In the genomic region with DNA sequence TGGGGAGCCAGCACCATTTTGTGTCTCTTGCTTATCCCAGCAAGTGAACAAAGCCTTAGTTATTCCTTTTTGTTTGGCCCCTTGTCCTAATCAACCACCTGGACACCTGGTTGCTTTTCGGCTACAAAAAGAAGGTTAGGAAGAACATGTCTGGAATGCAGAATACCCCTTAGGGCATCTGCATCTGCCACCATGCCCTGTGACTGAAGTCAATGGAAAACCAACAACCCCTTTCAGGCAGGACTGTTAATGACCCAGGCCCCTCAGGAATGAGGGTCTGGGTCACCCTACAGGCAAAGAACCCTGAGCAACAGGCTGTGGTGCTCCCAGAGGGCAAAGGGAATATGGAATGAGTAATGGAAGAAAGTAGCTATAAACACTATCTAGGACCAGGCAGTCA, we compare ENCODE assay signal across 33 cellular contexts.
"Had no signal": no experiment of that assay in that cellular context is flagged by ENCODE, and none has a peak within 500 bp of the region (broad histone marks: within the 10 kb centered on the region; RNA-seq: fewer than 3 reads in every experiment).

No MANE protein-coding gene starts in this region.

- H3K4me1 ChIP-seq: adrenal gland, body of pancreas, Peyer's patch had no signal

- FAIRE-seq: astrocyte, bronchial epithelial cell had no signal

- H3K27me3 ChIP-seq: adrenal gland, body of pancreas, Peyer's patch had no signal

- H3K9me3 ChIP-seq: adrenal gland, body of pancreas had no signal

- H3K4me3 ChIP-seq: adrenal gland, body of pancreas, Peyer's patch had no signal

- H3K27ac ChIP-seq: adrenal gland, body of pancreas, Peyer's patch, VCaP had no signal

- DNase-seq: activated B cell treated with CpG ODN at 0.5 μM for 24 hours; activated CD4-positive, alpha-beta memory T cell treated with anti-CD3 and anti-CD28 coated beads for 36 hours; activated CD4-positive, alpha-beta T cell treated with anti-CD3 and anti-CD28 coated beads for 4 hours; activated CD4-positive, alpha-beta T cell treated with anti-CD3 and anti-CD28 coated beads, Interleukin-2, amount 50 U/mL, for 1 hour; activated CD4-positive, CD25-positive, alpha-beta regulatory T cell treated with anti-CD3 and anti-CD28 coated beads, Interleukin-2, amount 50 U/mL, for 72 hours; activated CD8-positive, alpha-beta memory T cell treated with anti-CD3 and anti-CD28 coated beads, Interleukin-2, amount 50 U/mL, for 4 hours; activated gamma-delta T cell treated with Interleukin-2 at 50 U/mL for 16 hours; activated naive CD4-positive, alpha-beta T cell treated with anti-CD3 and anti-CD28 coated beads for 36 hours; activated T-cell treated with anti-CD3 and anti-CD28 coated beads for 4 hours; activated T-cell treated with anti-CD3 and anti-CD28 coated beads, Interleukin-2, amount 50 U/mL, for 4 hours; adrenal gland; body of pancreas; caudate nucleus; cerebellar nuclear complex; Karpas-422; NCI-H1105; NCI-H1417 treated with DMSO at 0.1 percent for 48 hours; NCI-H1694; NCI-H1930; NCI-H2081 treated with DMSO at 0.1 percent for 48 hours; NCI-H446 treated with DMSO at 0.1 percent for 48 hours; NCI-H524 treated with DMSO at 0.1 percent for 48 hours; Peyer's patch; Right ventricle myocardium superior; RPMI8226; SW 1271; T-helper 1 cell; T-helper 2 cell; T-helper 9 cell had no signal

- H3K36me3 ChIP-seq: adrenal gland, Peyer's patch had no signal

- ATAC-seq: activated naive CD4-positive, alpha-beta T cell treated with anti-CD3 and anti-CD28 coated beads, Interleukin-2, amount 50 U/mL, for 72 hours; activated T-cell treated with anti-CD3 and anti-CD28 coated beads, Interleukin-2, amount 50 U/mL, for 4 hours; body of pancreas had no signal
